Comparison of ENCODE assay signal across 32 cellular contexts in the genomic region with DNA sequence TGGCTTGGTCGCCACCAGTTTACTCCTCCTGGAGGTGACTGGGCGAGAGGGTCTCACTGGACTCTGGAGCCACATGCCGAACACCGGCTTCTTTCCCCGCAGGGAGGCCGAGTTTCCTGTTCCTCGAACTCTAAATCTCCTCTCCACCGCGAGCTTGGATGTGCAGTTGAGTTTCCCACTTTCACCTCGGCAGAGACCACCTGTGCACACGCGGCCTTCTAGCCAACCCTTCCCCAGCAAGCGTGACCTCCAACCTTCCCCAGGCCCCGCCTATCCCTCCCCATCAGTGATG.
"Had no signal": no experiment of that assay in that cellular context is flagged by ENCODE, and none has a peak within 500 bp of the region (broad histone marks: within the 10 kb centered on the region; RNA-seq: fewer than 3 reads in every experiment).

No MANE protein-coding gene starts in this region.

- H3K4me3 ChIP-seq: adrenal gland, body of pancreas, breast epithelium had no signal

- H3K36me3 ChIP-seq: adrenal gland, brain microvascular endothelial cell, breast epithelium had no signal

- FAIRE-seq: astrocyte, TTC549 had no signal

- DNase-seq: activated B cell treated with CpG ODN at 0.5 μM for 24 hours; activated CD4-positive, alpha-beta memory T cell treated with anti-CD3 and anti-CD28 coated beads, Interleukin-2, amount 10 ng/mL, durations not matched to agents 7 days and 5 days; activated CD4-positive, alpha-beta T cell treated with anti-CD3 and anti-CD28 coated beads for 48 hours; activated CD4-positive, alpha-beta T cell treated with anti-CD3 and anti-CD28 coated beads, Interleukin-2, amount 10 ng/mL, durations not matched to agents 7 days and 5 days; activated CD4-positive, alpha-beta T cell treated with anti-CD3 and anti-CD28 coated beads, Interleukin-2, amount 50 U/mL, for 48 hours; activated CD4-positive, CD25-positive, alpha-beta regulatory T cell treated with anti-CD3 and anti-CD28 coated beads, Interleukin-2, amount 50 U/mL, for 72 hours; activated CD8-positive, alpha-beta memory T cell treated with anti-CD3 and anti-CD28 coated beads for 24 hours; activated CD8-positive, alpha-beta memory T cell treated with anti-CD3 and anti-CD28 coated beads, Interleukin-2, amount 10 ng/mL, durations not matched to agents 7 days and 5 days; activated CD8-positive, alpha-beta memory T cell treated with anti-CD3 and anti-CD28 coated beads, Interleukin-2, amount 50 U/mL, for 48 hours; activated effector memory CD4-positive, alpha-beta T cell treated with Interleukin-2 at 50 U/mL for 16 hours; activated gamma-delta T cell; activated naive CD4-positive, alpha-beta T cell treated with anti-CD3 and anti-CD28 coated beads, Interleukin-2, amount 50 U/mL, for 16 hours; activated naive CD4-positive, alpha-beta T cell treated with Interleukin-2 at 50 U/mL for 16 hours; activated naive CD8-positive, alpha-beta T cell treated with anti-CD3 and anti-CD28 coated beads for 36 hours; activated T-cell treated with anti-CD3 and anti-CD28 coated beads, Interleukin-2, amount 50 U/mL, for 24 hours; activated T-cell treated with anti-CD3 and anti-CD28 coated beads, Interleukin-2, amount 50 U/mL, for 48 hours; amniotic stem cell; aorta; body of pancreas; brain microvascular endothelial cell; central memory CD4-positive, alpha-beta T cell; T-cell; T-helper 17 cell; T-helper 9 cell had no signal

- H3K36me3 Mint-ChIP-seq: activated CD8-positive, alpha-beta memory T cell treated with anti-CD3 and anti-CD28 coated beads, Interleukin-2, amount 10 ng/mL, durations not matched to agents 7 days and 5 days; activated naive CD8-positive, alpha-beta T cell treated with anti-CD3 and anti-CD28 coated beads for 36 hours; T-cell had no signal

- H3K4me3 Mint-ChIP-seq: activated B cell treated with CpG ODN at 0.5 μM for 24 hours; activated CD4-positive, alpha-beta memory T cell treated with anti-CD3 and anti-CD28 coated beads, Interleukin-2, amount 10 ng/mL, durations not matched to agents 7 days and 5 days; activated CD4-positive, alpha-beta T cell treated with anti-CD3 and anti-CD28 coated beads, Interleukin-2, amount 10 ng/mL, durations not matched to agents 7 days and 5 days; activated CD8-positive, alpha-beta memory T cell treated with anti-CD3 and anti-CD28 coated beads, Interleukin-2, amount 10 ng/mL, durations not matched to agents 7 days and 5 days; activated CD8-positive, alpha-beta T cell treated with anti-CD3 and anti-CD28 coated beads, Interleukin-2, amount 10 ng/mL, durations not matched to agents 7 days and 5 days; activated naive CD8-positive, alpha-beta T cell treated with anti-CD3 and anti-CD28 coated beads for 36 hours; activated T-cell treated with anti-CD3 and anti-CD28 coated beads, Interleukin-2, amount 50 U/mL, for 24 hours; T-cell; T-helper 17 cell had no signal

- H3K9me3 ChIP-seq: adrenal gland, body of pancreas had no signal

- H3K4me1 Mint-ChIP-seq: activated B cell treated with CpG ODN at 0.5 μM for 24 hours; activated CD4-positive, alpha-beta memory T cell treated with anti-CD3 and anti-CD28 coated beads, Interleukin-2, amount 10 ng/mL, durations not matched to agents 7 days and 5 days; activated CD4-positive, alpha-beta T cell treated with anti-CD3 and anti-CD28 coated beads, Interleukin-2, amount 10 ng/mL, durations not matched to agents 7 days and 5 days; activated CD8-positive, alpha-beta memory T cell treated with anti-CD3 and anti-CD28 coated beads, Interleukin-2, amount 10 ng/mL, durations not matched to agents 7 days and 5 days; activated naive CD8-positive, alpha-beta T cell treated with anti-CD3 and anti-CD28 coated beads for 36 hours; T-cell; T-helper 17 cell had no signal

- H3K4me1 ChIP-seq: adrenal gland, body of pancreas, breast epithelium had no signal

- H3K27ac Mint-ChIP-seq: activated B cell treated with CpG ODN at 0.5 μM for 24 hours; activated CD4-positive, alpha-beta memory T cell treated with anti-CD3 and anti-CD28 coated beads, Interleukin-2, amount 10 ng/mL, durations not matched to agents 7 days and 5 days; activated CD4-positive, alpha-beta T cell treated with anti-CD3 and anti-CD28 coated beads, Interleukin-2, amount 10 ng/mL, durations not matched to agents 7 days and 5 days; activated CD8-positive, alpha-beta memory T cell treated with anti-CD3 and anti-CD28 coated beads, Interleukin-2, amount 10 ng/mL, durations not matched to agents 7 days and 5 days; activated CD8-positive, alpha-beta T cell treated with anti-CD3 and anti-CD28 coated beads, Interleukin-2, amount 10 ng/mL, durations not matched to agents 7 days and 5 days; activated naive CD4-positive, alpha-beta T cell treated with anti-CD3 and anti-CD28 coated beads, Interleukin-2, amount 50 U/mL, for 72 hours; activated naive CD8-positive, alpha-beta T cell treated with anti-CD3 and anti-CD28 coated beads for 36 hours; activated T-cell treated with anti-CD3 and anti-CD28 coated beads, Interleukin-2, amount 50 U/mL, for 24 hours; activated T-helper 2 cell treated with anti-CD3 and anti-CD28 coated beads, Interferon-gamma antibody, Interleukin-2, Interleukin-4, amounts not matched to agents 10 μg/mL and 5 μg/mL and 100 μg/mL, durations not matched to agents 14 hours and 24 hours and 36 hours; T-cell; T-helper 17 cell had no signal

- H3K27ac ChIP-seq: adrenal gland, body of pancreas, brain microvascular endothelial cell, breast epithelium, VCaP had no signal

- H3K27me3 ChIP-seq: adrenal gland, body of pancreas, brain microvascular endothelial cell, breast epithelium had no signal

- ATAC-seq: activated CD8-positive, alpha-beta memory T cell treated with anti-CD3 and anti-CD28 coated beads, Interleukin-2, amount 10 ng/mL, durations not matched to agents 7 days and 5 days; activated CD8-positive, alpha-beta T cell treated with anti-CD3 and anti-CD28 coated beads, Interleukin-2, amount 10 ng/mL, durations not matched to agents 7 days and 5 days; activated naive CD4-positive, alpha-beta T cell treated with anti-CD3 and anti-CD28 coated beads, Interleukin-2, amount 50 U/mL, for 72 hours; body of pancreas; T-cell; T-helper 17 cell had no signal

- H3K27me3 Mint-ChIP-seq: activated B cell treated with CpG ODN at 0.5 μM for 24 hours; activated CD4-positive, alpha-beta memory T cell treated with anti-CD3 and anti-CD28 coated beads, Interleukin-2, amount 10 ng/mL, durations not matched to agents 7 days and 5 days; activated CD4-positive, alpha-beta T cell treated with anti-CD3 and anti-CD28 coated beads, Interleukin-2, amount 10 ng/mL, durations not matched to agents 7 days and 5 days; activated CD8-positive, alpha-beta memory T cell treated with anti-CD3 and anti-CD28 coated beads, Interleukin-2, amount 10 ng/mL, durations not matched to agents 7 days and 5 days; activated naive CD8-positive, alpha-beta T cell treated with anti-CD3 and anti-CD28 coated beads for 36 hours; T-cell; T-helper 17 cell had no signal
